17 cellular contexts compared by ENCODE assay signal in the genomic region with DNA sequence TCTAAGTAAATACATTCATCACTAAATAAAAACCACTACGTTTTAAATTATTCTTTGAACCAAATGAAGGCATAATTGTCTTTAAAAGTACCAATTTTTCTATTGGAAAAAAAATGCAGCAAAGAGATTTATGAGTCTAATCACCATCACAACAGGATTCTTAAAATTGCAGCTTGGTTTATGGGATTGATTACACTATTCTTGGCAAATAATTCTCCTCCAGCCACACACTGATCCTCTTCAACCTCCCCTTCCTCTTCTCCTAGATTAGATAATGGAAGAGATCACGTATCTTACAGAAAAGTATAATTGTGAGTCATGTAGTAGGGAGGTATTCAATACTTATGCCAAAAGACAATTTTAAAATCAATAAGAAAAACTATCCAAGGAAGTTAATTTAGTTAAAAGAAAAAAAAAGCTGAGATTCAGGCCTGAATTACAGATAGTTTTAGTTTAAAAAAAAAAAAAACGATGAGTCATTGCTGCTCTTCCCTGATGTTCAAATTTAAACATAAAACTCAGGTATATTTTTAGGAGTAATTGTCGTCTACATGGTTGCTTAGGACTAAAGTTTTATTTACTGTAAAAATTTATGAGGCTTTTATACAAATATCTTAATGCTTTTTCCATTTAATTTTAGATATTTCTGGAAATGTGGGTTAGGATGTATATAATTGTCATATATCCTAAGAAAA.
"Had no signal": no experiment of that assay in that cellular context is flagged by ENCODE, and none has a peak within 500 bp of the region (broad histone marks: within the 10 kb centered on the region; RNA-seq: fewer than 3 reads in every experiment).

No MANE protein-coding gene starts in this region.

- DNase-seq: activated gamma-delta T cell; activated naive CD8-positive, alpha-beta T cell treated with anti-CD3 and anti-CD28 coated beads for 36 hours; anterior cingulate cortex; dorsolateral prefrontal cortex; foreskin melanocyte; heart left ventricle; nucleus accumbens; spleen; stimulated activated CD4-positive, alpha-beta T cell treated with anti-CD3 and anti-CD28 coated beads, Interleukin-2, amount 100 ng/mL, for 24 hours; stimulated activated naive B cell treated with anti-CD40 and anti-IgM and Interleukin-4, amounts not matched to agents 10 μg/mL and 1 μg/mL and 100 μg/mL, for 72 hours had no signal

- H3K27me3 Mint-ChIP-seq: memory B cell; stimulated activated naive B cell treated with anti-CD40 and anti-IgM and Interleukin-4, amounts not matched to agents 10 μg/mL and 1 μg/mL and 100 μg/mL, for 72 hours; type B pancreatic cell had no signal

- H3K4me3 ChIP-seq: dorsolateral prefrontal cortex, heart left ventricle, right atrium auricular region, spleen, suprapubic skin had no signal

- H3K9me3 Mint-ChIP-seq: activated naive CD8-positive, alpha-beta T cell treated with anti-CD3 and anti-CD28 coated beads for 36 hours; memory B cell; natural killer cell treated with Interleukin-12 subunit alpha and Interleukin-12 subunit beta and Interleukin-15 and Interleukin-18, amount 100 ng/mL, for 72 hours; stimulated activated naive B cell treated with anti-CD40 and anti-IgM and Interleukin-4, amounts not matched to agents 10 μg/mL and 1 μg/mL and 100 μg/mL, for 72 hours; type B pancreatic cell had no signal

- H3K36me3 ChIP-seq: heart left ventricle, right atrium auricular region, spleen, suprapubic skin had no signal

- FAIRE-seq: bronchial epithelial cell had no signal

- H3K27ac ChIP-seq: dorsolateral prefrontal cortex, heart left ventricle, right atrium auricular region, spleen, suprapubic skin had no signal

- H3K27ac Mint-ChIP-seq: activated naive CD8-positive, alpha-beta T cell treated with anti-CD3 and anti-CD28 coated beads for 36 hours; memory B cell; natural killer cell treated with Interleukin-12 subunit alpha and Interleukin-12 subunit beta and Interleukin-15 and Interleukin-18, amount 100 ng/mL, for 72 hours; stimulated activated naive B cell treated with anti-CD40 and anti-IgM and Interleukin-4, amounts not matched to agents 10 μg/mL and 1 μg/mL and 100 μg/mL, for 72 hours; type B pancreatic cell had no signal

- H3K4me1 ChIP-seq: right atrium auricular region had no signal

- ATAC-seq: heart left ventricle; left lobe of liver; natural killer cell treated with Interleukin-12 subunit alpha and Interleukin-12 subunit beta and Interleukin-15 and Interleukin-18, amount 100 ng/mL, for 72 hours; stimulated activated naive B cell treated with anti-CD40 and anti-IgM and Interleukin-4, amounts not matched to agents 10 μg/mL and 1 μg/mL and 100 μg/mL, for 72 hours had no signal

- H3K4me1 Mint-ChIP-seq: activated naive CD8-positive, alpha-beta T cell treated with anti-CD3 and anti-CD28 coated beads for 36 hours; stimulated activated naive B cell treated with anti-CD40 and anti-IgM and Interleukin-4, amounts not matched to agents 10 μg/mL and 1 μg/mL and 100 μg/mL, for 72 hours had no signal

- H3K9me3 ChIP-seq: heart left ventricle, right atrium auricular region, spleen, suprapubic skin had no signal

- H3K27me3 ChIP-seq: dorsolateral prefrontal cortex, heart left ventricle, right atrium auricular region, spleen, suprapubic skin had no signal

- H3K36me3 Mint-ChIP-seq: activated naive CD8-positive, alpha-beta T cell treated with anti-CD3 and anti-CD28 coated beads for 36 hours; natural killer cell treated with Interleukin-12 subunit alpha and Interleukin-12 subunit beta and Interleukin-15 and Interleukin-18, amount 100 ng/mL, for 72 hours; stimulated activated naive B cell treated with anti-CD40 and anti-IgM and Interleukin-4, amounts not matched to agents 10 μg/mL and 1 μg/mL and 100 μg/mL, for 72 hours; type B pancreatic cell had no signal

- H3K4me3 Mint-ChIP-seq: activated naive CD8-positive, alpha-beta T cell treated with anti-CD3 and anti-CD28 coated beads for 36 hours; memory B cell; natural killer cell treated with Interleukin-12 subunit alpha and Interleukin-12 subunit beta and Interleukin-15 and Interleukin-18, amount 100 ng/mL, for 72 hours; stimulated activated naive B cell treated with anti-CD40 and anti-IgM and Interleukin-4, amounts not matched to agents 10 μg/mL and 1 μg/mL and 100 μg/mL, for 72 hours; type B pancreatic cell had no signal
